ENCODE assay signal across 11 cellular contexts in the genomic region with DNA sequence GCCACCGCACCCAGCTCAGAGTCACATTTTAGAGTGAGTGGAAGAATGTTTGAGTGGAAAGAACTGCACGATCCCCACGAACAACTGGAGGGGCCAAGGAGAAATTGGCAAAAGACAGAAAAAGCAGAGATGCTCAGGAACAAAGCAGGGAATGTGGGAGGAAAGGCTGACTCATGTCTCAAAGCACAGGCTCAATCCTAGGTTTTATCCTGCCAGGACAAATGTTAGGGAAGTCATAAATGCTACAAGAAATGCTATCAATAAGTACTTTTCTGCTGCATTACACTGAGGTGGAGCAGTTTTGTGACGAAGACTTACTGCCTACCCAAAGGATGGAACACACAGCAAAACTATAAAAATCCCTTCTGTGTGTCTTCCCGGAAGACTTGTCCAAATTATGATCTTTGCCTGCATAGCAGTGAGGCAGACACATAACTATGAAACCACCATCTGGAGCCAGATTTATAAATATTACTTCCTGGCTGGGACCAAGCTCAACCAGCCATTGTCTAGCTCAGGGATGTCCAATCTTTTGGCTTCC. TPM values are rescaled to one million over a fixed set of nuclear protein-coding genes. Genes with fewer than 3 reads are reported as not detected.
DNase-seq lines count a peak whose midpoint lies in the region; ATAC-seq, FAIRE-seq and TF ChIP-seq lines count a peak whose summit lies in the region.
"Had no signal": no experiment of that assay in that cellular context is flagged by ENCODE, and none has a peak within 500 bp of the region (broad histone marks: within the 10 kb centered on the region; RNA-seq: fewer than 3 reads in every experiment).

No MANE protein-coding gene starts in this region.

- H3K27ac Mint-ChIP-seq in naive B cell (peak overlapping the region in 4 of 6 donors; percentile 37 to 85 (median 58)), mesothelial cell of epicardium (no peak overlapping the region)

- H3K56ac ChIP-seq in IMR-90 (ENCODE audit: extremely low read depth, insufficient read depth, low read length) = peak overlapping the region; percentile 7; the same call in 1 of the 2 replicates

- FAIRE-seq in endothelial cell of umbilical vein (lab: Jason Lieb, UNC) = peak; percentile 62

- DNase-seq in AG04450 (ENCODE audit: low read depth, low spot score) = no peak
- peak; percentile 76 for DNase-seq in IMR-90
- DNase-seq in endothelial cell of umbilical vein (ENCODE audit: low read depth, low spot score) = peak; percentile 78
- DNase-seq in naive B cell = no peak
- no peak for DNase-seq in prostate gland (ENCODE audit: low spot score)
- no peak for DNase-seq in mesothelial cell of epicardium (ENCODE audit: low spot score in 2 of 2, unreplicated experiment in 2 of 2)
- no peak for DNase-seq in activated effector memory CD4-positive, alpha-beta T cell treated with Interleukin-2 at 50 U/mL for 16 hours
- no peak for DNase-seq in retina
- DNase-seq: AML-193, NCI-H1694 treated with DMSO at 0.1 percent for 48 hours, substantia nigra had no signal

- H3K4me1 Mint-ChIP-seq in naive B cell (peaks cover 12 to 49% (median 33%) of the 10 kb centered on the region in 3 donors), mesothelial cell of epicardium (no peaks in the 10 kb centered on the region)

- H2BK15ac ChIP-seq in IMR-90 (ENCODE audit: low read depth, low read length) = peak overlapping the region; percentile 12; the same call in 1 of the 3 replicates

- POLR2A ChIA-PET in AG04450 (lab: Yijun Ruan, JAX) = interaction anchor here (0.6 to 0.7 kb wide), 2 partner anchors 31 to 165 kb away, joined by 4 to 5 read pairs; no protein-coding TSS in a partner anchor
- POLR2A ChIA-PET in IMR-90 (lab: Charles Lee; ENCODE audit: unreplicated experiment) = no interaction called here
- POLR2A ChIA-PET in endothelial cell of umbilical vein (lab: Charles Lee) = no interaction called here

- H3K9ac ChIP-seq in IMR-90 (ENCODE audit: low read depth, low read length) (no peak overlapping the region), endothelial cell of umbilical vein (replicated peaks; ENCODE audit: extremely low read depth, insufficient read depth, low read length) (peak overlapping the region; percentile 1)

- BruUV-seq in IMR-90 (replicated peaks; lab: Mats Ljungman, UMichigan) (no TSS peak), endothelial cell of umbilical vein (replicated peaks; lab: Mats Ljungman, UMichigan) (no TSS peak)

- no peak for TF ChIP-seq RAD21 in IMR-90 (IDR thresholded peaks at IDR 0.05; ENCODE audit: low read length)

- H2AK5ac ChIP-seq in IMR-90 (ENCODE audit: low read depth, low read length) = peak overlapping the region; percentile 29

- H3K27ac ChIP-seq in AG04450 (ENCODE audit: low read depth, low read length) = peak overlapping the region; percentile 81
- peak overlapping the region; percentile 46 for H3K27ac ChIP-seq in IMR-90 (ENCODE audit: insufficient read depth, low read length)
- peak overlapping the region; percentile 78 for H3K27ac ChIP-seq in endothelial cell of umbilical vein (ENCODE audit: insufficient read depth, low read depth, low read length)
- H3K27ac ChIP-seq in prostate gland = no peak overlapping the region

- no peaks in the 10 kb centered on the region; the same call in 1 of the 2 replicates for H4K20me1 ChIP-seq in IMR-90 (ENCODE audit: insufficient read depth, low read length)
- no peaks in the 10 kb centered on the region for H4K20me1 ChIP-seq in endothelial cell of umbilical vein (replicated peaks; ENCODE audit: control insufficient read depth, extremely low read depth, insufficient read depth, low read length)

- H3K79me1 ChIP-seq in IMR-90 (ENCODE audit: low read depth in 1 of 2, low read length in 2 of 2) = peaks cover 28 to 52% of the 10 kb centered on the region in 2 experiments

- H3K4me3 ChIP-seq in AG04450 (ENCODE audit: low read depth, low read length) = no peak overlapping the region
- no peak overlapping the region for H3K4me3 ChIP-seq in IMR-90 (ENCODE audit: insufficient read depth, low read depth, low read length)
- no peak overlapping the region for H3K4me3 ChIP-seq in endothelial cell of umbilical vein (replicated peaks in 1 of 3; ENCODE audit: insufficient read depth in 1 of 3, low read depth in 1 of 3, low read length in 3 of 3)
- H3K4me3 ChIP-seq in prostate gland = no peak overlapping the region

- WGBS in IMR-90 (ENCODE audit: extremely low coverage in 2 of 2, insufficient read length in 1 of 2), 2 experiments = no CpG with 5 or more reads among the region's 5 CpGs
- 49% methylated on average over 5 of the region's 5 CpGs for WGBS in prostate gland

- H4K5ac ChIP-seq in IMR-90 (ENCODE audit: low read depth, low read length) = no peak overlapping the region; the same call in 1 of the 2 replicates

- intact Hi-C loops in IMR-90 (cut with micrococcal nuclease) = no loop called here
- intact Hi-C loops in endothelial cell of umbilical vein (cut with micrococcal nuclease) = loop anchor here (1.0 kb wide), 1 partner anchor 12 kb away; no protein-coding TSS in a partner anchor
- intact Hi-C loops in prostate gland (cut with DNase I) = no loop called here

- H3K9me1 ChIP-seq in IMR-90 (ENCODE audit: insufficient read depth, low read length) (peaks cover 12% of the 10 kb centered on the region), endothelial cell of umbilical vein (replicated peaks; ENCODE audit: control insufficient read depth, extremely low read depth, insufficient read depth, low read length) (no peaks in the 10 kb centered on the region)

- peak overlapping the region; percentile 13 for H3K4ac ChIP-seq in IMR-90 (ENCODE audit: low read depth, low read length)

- H3K4me2 ChIP-seq in IMR-90 (ENCODE audit: low read depth, low read length) = peak overlapping the region; percentile 7; the same call in 1 of the 2 replicates
- peak overlapping the region; percentile 38 for H3K4me2 ChIP-seq in endothelial cell of umbilical vein (ENCODE audit: insufficient read depth, low read length)

- H3K27me3 Mint-ChIP-seq in naive B cell (no peaks in the 10 kb centered on the region), mesothelial cell of epicardium (ENCODE audit: low read depth) (no peaks in the 10 kb centered on the region)

- peak overlapping the region; percentile 58; the same call in 1 of the 2 replicates for H2BK20ac ChIP-seq in IMR-90 (ENCODE audit: low read depth, low read length)

- H3K36me3 ChIP-seq in IMR-90 (ENCODE audit: control insufficient read depth, insufficient read depth, low read length) (peaks cover 7% of the 10 kb centered on the region), endothelial cell of umbilical vein (ENCODE audit: control insufficient read depth in 2 of 2, extremely low read depth in 1 of 2, insufficient read depth in 2 of 2, low read length in 2 of 2) (peaks cover under 1 to 3% of the 10 kb centered on the region in 2 experiments), prostate gland (no peaks in the 10 kb centered on the region)

- no peak overlapping the region for H2AK9ac ChIP-seq in IMR-90 (replicated peaks; ENCODE audit: low read depth, low read length, poor library complexity)

- peaks cover 5 to 7% of the 10 kb centered on the region in 2 donors for H3K36me3 Mint-ChIP-seq in naive B cell
- peaks cover 7% of the 10 kb centered on the region for H3K36me3 Mint-ChIP-seq in mesothelial cell of epicardium

- no peak for TF ChIP-seq POLR2A in IMR-90 (IDR thresholded peaks at IDR 0.05; ENCODE audit: low read depth, low read length)
- no peak for TF ChIP-seq POLR2A in endothelial cell of umbilical vein (IDR thresholded peaks at IDR 0.05; ENCODE audit: low read depth, low read length)
- no peak for TF ChIP-seq POLR2A in prostate gland (IDR thresholded peaks at IDR 0.05)

- H3K18ac ChIP-seq in IMR-90 (ENCODE audit: low read depth, low read length) = peak overlapping the region; percentile 14; the same call in 1 of the 2 replicates

- H3K9me3 Mint-ChIP-seq in naive B cell (no peaks in the 10 kb centered on the region), mesothelial cell of epicardium (no peaks in the 10 kb centered on the region)

- peak overlapping the region; percentile 82 for H2BK5ac ChIP-seq in IMR-90 (ENCODE audit: low read depth, low read length, poor library complexity, severe bottlenecking)

- H3K79me2 ChIP-seq in endothelial cell of umbilical vein (ENCODE audit: control insufficient read depth, insufficient read depth, low read length) = peaks cover 17% of the 10 kb centered on the region

- H3K4me3 Mint-ChIP-seq in naive B cell (no peak overlapping the region), mesothelial cell of epicardium (no peak overlapping the region)

- H4K8ac ChIP-seq in IMR-90 (ENCODE audit: low read depth in 2 of 2, low read length in 2 of 2) = peak overlapping the region in 1 of 2 experiments; percentile 45; a peak in 1 of 4 replicates

- TF ChIP-seq CTCF in AG04450 (IDR thresholded peaks at IDR 0.05; ENCODE audit: low read depth, low read length) (no peak), IMR-90 (conservative IDR thresholded peaks at IDR 0.05; ENCODE audit: low read depth, low read length) (no peak), endothelial cell of umbilical vein (IDR thresholded peaks at IDR 0.05; ENCODE audit: extremely low read depth in 1 of 2, insufficient read depth in 1 of 2, low read depth in 1 of 2, low read length in 2 of 2) (no peak), prostate gland (IDR thresholded peaks at IDR 0.05) (no peak), mesothelial cell of epicardium (IDR thresholded peaks at IDR 0.05; ENCODE audit: unreplicated experiment) (no peak)

- no peak overlapping the region; the same call in 1 of the 2 replicates for H3K14ac ChIP-seq in IMR-90 (replicated peaks; ENCODE audit: low read depth, low read length)

- CTCF ChIA-PET in AG04450 (lab: Charles Lee) = interaction anchor here (0.7 to 3.5 kb wide), 2 partner anchors 31 to 56 kb away, joined by 3 to 14 read pairs; no protein-coding TSS in a partner anchor
- CTCF ChIA-PET in IMR-90 (lab: Yijun Ruan, JAX) = interaction anchor here (0.5 to 0.6 kb wide), 2 partner anchors 24 to 57 kb away, joined by 3 to 5 read pairs; no protein-coding TSS in a partner anchor
- CTCF ChIA-PET in endothelial cell of umbilical vein (lab: Charles Lee) = interaction anchor here (0.7 to 4.0 kb wide), 4 partner anchors 30 to 1010 kb away, joined by 3 to 23 read pairs (median 4); no protein-coding TSS in a partner anchor

- H3K27me3 ChIP-seq in AG04450 (ENCODE audit: control insufficient read depth, insufficient read depth, low read length) (no peaks in the 10 kb centered on the region), IMR-90 (ENCODE audit: control insufficient read depth, insufficient read depth, low read length) (no peaks in the 10 kb centered on the region), endothelial cell of umbilical vein (ENCODE audit: control insufficient read depth in 2 of 2, insufficient read depth in 2 of 2, low read length in 2 of 2) (no peaks in the 10 kb centered on the region), prostate gland (replicated peaks; ENCODE audit: insufficient read depth) (no peaks in the 10 kb centered on the region)

- no peaks in the 10 kb centered on the region for H3K9me3 ChIP-seq in AG04450 (ENCODE audit: control insufficient read depth, insufficient read depth, low read length)
- no peaks in the 10 kb centered on the region for H3K9me3 ChIP-seq in IMR-90 (ENCODE audit: control insufficient read depth, insufficient read depth, low read length)
- H3K9me3 ChIP-seq in endothelial cell of umbilical vein (replicated peaks; ENCODE audit: control insufficient read depth, insufficient read depth, low read length) = no peaks in the 10 kb centered on the region
- no peaks in the 10 kb centered on the region for H3K9me3 ChIP-seq in prostate gland

- H2AFZ ChIP-seq in IMR-90 (replicated peaks; ENCODE audit: low read length, poor library complexity) = no peak overlapping the region
- no peak overlapping the region for H2AFZ ChIP-seq in endothelial cell of umbilical vein (ENCODE audit: low read depth, low read length)

- dilution Hi-C loops in IMR-90 (cut with HindIII; ENCODE audit: low sequenced_read_pairs, unreplicated experiment) = no loop called here
- dilution Hi-C loops in endothelial cell of umbilical vein (cut with MboI; ENCODE audit: extremely low pct_ligation_motif_present, low sequenced_read_pairs) = no loop called here

- H4K91ac ChIP-seq in IMR-90 (ENCODE audit: insufficient read depth, low read depth, low read length) = peak overlapping the region; percentile 13; the same call in 1 of the 2 replicates

- H3K23ac ChIP-seq in IMR-90 (ENCODE audit: low read depth, low read length) = peak overlapping the region; percentile 19; the same call in 1 of the 2 replicates

- peak; percentile 82 for ATAC-seq in IMR-90 (ENCODE audit: low read depth)
- no peak for ATAC-seq in naive B cell (ENCODE audit: low read depth in 2 of 2)

- in situ Hi-C loops in IMR-90 (cut with MboI; ENCODE audit: low sequenced_read_pairs) = no loop called here

- H2BK120ac ChIP-seq in IMR-90 (ENCODE audit: low read depth, low read length) = peak overlapping the region; percentile 34

- H3K4me1 ChIP-seq in IMR-90 (ENCODE audit: control insufficient read depth, insufficient read depth, low read length) (peaks cover 14% of the 10 kb centered on the region), endothelial cell of umbilical vein (ENCODE audit: control insufficient read depth, extremely low read depth, insufficient read depth, low read length) (peaks cover 54% of the 10 kb centered on the region), prostate gland (replicated peaks) (no peaks in the 10 kb centered on the region)

RNA-seq across cellular contexts. Expression of gene NIN, which starts 26.7 kb away (rescaled TPM):
- polyA plus RNA-seq in AG04450 (2011; rRNA removed) (25.1 and 26.9 TPM in 2 replicates), IMR-90 (2012; rRNA removed) (13.8 and 15.2 TPM in 2 replicates), endothelial cell of umbilical vein (6.5 and 7.1 TPM in 2 replicates), naive B cell (ENCODE audit: low read depth in 6 of 6) (100 to 1,000 TPM in 1 of 6 donors, 10 to 100 TPM in 5; 20.2 to 100 (median 51.1) TPM)
- polyA minus RNA-seq in AG04450 (2011; rRNA and poly(A)+ RNA removed) = 47.8 and 51.5 TPM in 2 replicates
- total RNA-seq in IMR-90 (2012; rRNA removed) (98.4 and 99.2 TPM in 2 replicates), endothelial cell of umbilical vein (68.2 and 76.3 TPM in 2 replicates), prostate gland (10 to 100 TPM; 14.3 to 20.5 TPM), mesothelial cell of epicardium (26.7 to 33.2 TPM (median 29.3 TPM) in 3 replicates)
- polyA plus RNA-seq in IMR-90 (2012; cell fraction: cytosol; rRNA removed) = 4.7 and 7.3 TPM in 2 replicates
- 4.4 and 13.1 TPM in 2 replicates for polyA plus RNA-seq in IMR-90 (2012; cell fraction: nucleus; rRNA removed; ENCODE audit: low replicate concordance)
- polyA plus RNA-seq in endothelial cell of umbilical vein (2011; cell fraction: cytosol; rRNA removed) = 11.8 and 14.1 TPM in 2 replicates
- polyA plus RNA-seq in endothelial cell of umbilical vein (2011; cell fraction: nucleus; rRNA removed) = 28.9 and 40.7 TPM in 2 replicates
- 24.6 and 38.0 TPM in 2 replicates for polyA plus RNA-seq in endothelial cell of umbilical vein (2012)
- 67.2 and 81.4 TPM in 2 replicates for polyA minus RNA-seq in endothelial cell of umbilical vein
- polyA minus RNA-seq in endothelial cell of umbilical vein (2011; cell fraction: cytosol; rRNA and poly(A)+ RNA removed) = 7.7 TPM
- 57.7 and 69.8 TPM in 2 replicates for polyA minus RNA-seq in endothelial cell of umbilical vein (2011; cell fraction: nucleus; rRNA and poly(A)+ RNA removed)

Comparison
In these comparisons a context has a peak if more than half of its experiments do, and no peak if none do; other contexts are left out.
1. DNase-seq: peak in IMR-90 (single experiment) and endothelial cell of umbilical vein (single experiment); none in AG04450 (single experiment), naive B cell (single experiment), prostate gland (single experiment), mesothelial cell of epicardium (0 of 2), activated effector memory CD4-positive, alpha-beta T cell treated with Interleukin-2 at 50 U/mL for 16 hours (single experiment) and retina (single experiment).
2. H3K27ac ChIP-seq: peak in AG04450 (single experiment), IMR-90 (single experiment) and endothelial cell of umbilical vein (single experiment); none in prostate gland (0 of 2).